ENCODE assay signal across 25 cellular contexts in genomic region chr1:21066365-21067012, GRCh38.
"Had no signal": no experiment of that assay in that cellular context is flagged by ENCODE, and none has a peak within 500 bp of the region (broad histone marks: within the 10 kb centered on the region; RNA-seq: fewer than 3 reads in every experiment).

No MANE protein-coding gene starts in this region.

- H3K27ac ChIP-seq: body of pancreas, cardiac muscle cell, esophagus muscularis mucosa, gastrocnemius medialis, sigmoid colon, testis, vagina, VCaP had no signal

- H3K36me3 ChIP-seq: cardiac muscle cell, esophagus muscularis mucosa, gastrocnemius medialis, sigmoid colon, vagina had no signal

- ATAC-seq: activated CD4-positive, CD25-positive, alpha-beta regulatory T cell treated with anti-CD3 and anti-CD28 coated beads, Interleukin-2, amount 50 U/mL, for 24 hours; activated naive CD8-positive, alpha-beta T cell treated with anti-CD3 and anti-CD28 coated beads, Interleukin-2, amount 50 U/mL, for 24 hours; activated T-cell treated with anti-CD3 and anti-CD28 coated beads, Interleukin-2, amount 50 U/mL, for 72 hours; body of pancreas; gastrocnemius medialis; left cardiac atrium; natural killer cell had no signal

- H3K9me3 ChIP-seq: body of pancreas, esophagus muscularis mucosa, gastrocnemius medialis, sigmoid colon, testis, vagina had no signal

- H3K4me1 ChIP-seq: body of pancreas, testis had no signal

- H3K4me3 ChIP-seq: body of pancreas, cardiac muscle cell, esophagus muscularis mucosa, gastrocnemius medialis, sigmoid colon, testis, vagina had no signal

- H3K27me3 ChIP-seq: body of pancreas, cardiac muscle cell, esophagus muscularis mucosa, gastrocnemius medialis, sigmoid colon, testis, vagina had no signal

- DNase-seq: activated CD4-positive, alpha-beta memory T cell treated with anti-CD3 and anti-CD28 coated beads, Interleukin-2, amount 10 ng/mL, durations not matched to agents 7 days and 5 days; activated CD4-positive, alpha-beta T cell treated with anti-CD3 and anti-CD28 coated beads, Interleukin-2, amount 10 ng/mL, durations not matched to agents 24 days and 14 days; activated effector memory CD4-positive, alpha-beta T cell treated with anti-CD3 and anti-CD28 coated beads, Interleukin-2, amount 50 U/mL, for 16 hours; activated naive CD4-positive, alpha-beta T cell treated with anti-CD3 and anti-CD28 coated beads, Interleukin-2, amount 50 U/mL, for 16 hours; activated naive CD8-positive, alpha-beta T cell treated with anti-CD3 and anti-CD28 coated beads, Interleukin-2, amount 50 U/mL, for 24 hours; activated T-cell treated with anti-CD3 and anti-CD28 coated beads, Interleukin-2, amount 50 U/mL, for 72 hours; anterior cingulate cortex; body of pancreas; effector CD8-positive, alpha-beta T cell; gastrocnemius medialis; hippocampal formation; left cardiac atrium; midbrain; natural killer cell; retina; sigmoid colon; stimulated activated CD4-positive, alpha-beta T cell treated with anti-CD3 and anti-CD28 coated beads, Interleukin-2, amount 100 ng/mL, for 48 hours; stimulated activated naive CD4-positive, alpha-beta T cell; T1000; testis had no signal
